In genomic region chr15:101314301-101314700, GRCh38 we compare ENCODE assay signal across 23 cellular contexts.
"Had no signal": no experiment of that assay in that cellular context is flagged by ENCODE, and none has a peak within 500 bp of the region (broad histone marks: within the 10 kb centered on the region; RNA-seq: fewer than 3 reads in every experiment).

No MANE protein-coding gene starts in this region.

- H3K27me3 ChIP-seq: MG63 had no signal

- DNase-seq: activated CD4-positive, alpha-beta T cell treated with anti-CD3 and anti-CD28 coated beads for 36 hours; activated CD8-positive, alpha-beta memory T cell treated with anti-CD3 and anti-CD28 coated beads, Interleukin-2, amount 50 U/mL, for 4 hours; activated CD8-positive, alpha-beta T cell treated with anti-CD3 and anti-CD28 coated beads for 36 hours; activated naive CD4-positive, alpha-beta T cell; activated T-cell treated with anti-CD3 and anti-CD28 coated beads, Interleukin-2, amount 50 U/mL, for 72 hours; brain microvascular endothelial cell; MG63; MV-4-11; NCI-H1092 treated with DMSO at 0.1 percent for 48 hours; NCI-H1436; NCI-H1694 treated with DMSO at 0.1 percent for 48 hours; NCI-H2029 treated with DMSO at 0.1 percent for 48 hours; NCI-H510A treated with DMSO at 0.1 percent for 48 hours; NCI-H69; NK-92 treated with Interleukin-12 subunit alpha and Interleukin-12 subunit beta, amount 100 ng/mL, for 24 hours; OCI-M1; Right ventricle myocardium superior; RPMI8226; SJCRH30; SK-N-SH; T-helper 1 cell had no signal

- H3K27ac ChIP-seq: brain microvascular endothelial cell, SJCRH30, VCaP had no signal

- H3K4me1 ChIP-seq: SJCRH30 had no signal

- H3K9me3 ChIP-seq: MG63, SJCRH30, SK-N-SH had no signal

- H3K36me3 ChIP-seq: brain microvascular endothelial cell, SJCRH30 had no signal

- ATAC-seq: activated CD4-positive, alpha-beta T cell treated with anti-CD3 and anti-CD28 coated beads for 36 hours; activated CD8-positive, alpha-beta T cell treated with anti-CD3 and anti-CD28 coated beads for 36 hours; activated T-cell treated with anti-CD3 and anti-CD28 coated beads, Interleukin-2, amount 50 U/mL, for 72 hours; Panc1 had no signal

- H3K4me3 ChIP-seq: MG63, SJCRH30 had no signal
